9 cellular contexts compared by ENCODE assay signal in the genomic region with DNA sequence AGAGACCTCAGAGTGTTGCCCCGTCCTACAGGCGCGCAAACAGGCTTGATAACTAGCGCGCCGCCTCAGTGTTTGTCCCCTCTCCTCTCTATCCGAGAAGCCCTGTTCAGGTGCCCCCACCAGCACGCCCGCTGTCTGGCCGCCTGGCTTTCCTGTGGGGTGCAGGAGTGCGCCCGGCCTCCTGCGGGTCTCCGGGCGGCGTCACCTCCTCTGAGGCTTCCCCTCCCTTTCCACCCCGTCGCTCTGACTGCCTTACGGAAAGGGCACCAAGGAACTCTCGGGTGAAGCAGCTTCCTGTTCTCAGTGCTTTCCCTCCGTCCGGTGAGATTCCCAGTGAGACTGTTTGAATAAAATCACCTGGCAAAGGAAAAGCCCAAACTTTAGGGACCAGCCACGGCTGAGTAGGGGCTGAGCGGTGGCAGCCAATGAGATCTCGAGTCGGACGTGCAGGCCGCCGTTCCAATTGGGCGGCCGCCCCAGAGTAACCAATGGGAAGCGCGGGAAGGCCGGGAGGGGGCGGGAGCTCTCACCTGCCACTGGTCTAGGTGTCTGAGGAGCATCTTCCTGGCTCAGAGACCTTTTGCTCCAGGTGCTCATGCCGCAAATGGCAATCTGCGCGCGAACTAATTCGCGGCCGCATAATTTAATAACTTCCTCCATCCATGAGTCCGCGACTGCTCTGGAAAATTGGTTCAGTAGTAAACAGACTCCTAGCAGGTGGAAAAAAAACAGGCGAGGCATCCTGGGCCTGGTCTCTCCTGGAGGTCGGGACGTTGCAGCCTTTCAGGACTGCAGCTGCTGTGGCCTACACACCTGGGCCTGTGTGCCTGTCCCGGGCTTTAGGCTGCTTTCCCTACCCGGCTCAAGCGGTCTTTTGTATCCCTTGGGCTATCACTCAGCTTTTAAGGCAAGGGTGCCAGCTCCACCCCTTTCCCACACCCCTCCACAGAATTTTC. TPM values are rescaled to one million over a fixed set of nuclear protein-coding genes. Genes with fewer than 3 reads are reported as not detected.
DNase-seq lines count a peak whose midpoint lies in the region; ATAC-seq and TF ChIP-seq lines count a peak whose summit lies in the region.
"Not testable (repeated sequence)": the region's sequence is repeated elsewhere in the genome, so short reads cannot be mapped to it uniquely, and the experiment has no call there.
"Had no signal": no experiment of that assay in that cellular context is flagged by ENCODE, and none has a peak within 500 bp of the region (broad histone marks: within the 10 kb centered on the region; RNA-seq: fewer than 3 reads in every experiment).

Gene RLN2, minus strand, starts transcription at position 877 of the 956 bp plus-strand sequence. Its CDS starts 136 bp downstream, at position 741.

- H3K4me3 ChIP-seq in MM.1S (ENCODE audit: low read length); thyroid gland (replicated peaks in 1 of 3): not testable (repeated sequence)
- peak within 1 kb of the TSS in 52 of 59 donors; percentile 10 to 60 (median 43) for H3K4me3 ChIP-seq in dorsolateral prefrontal cortex

- H3K9me3 ChIP-seq in MM.1S (replicated peaks; ENCODE audit: insufficient read depth, low read length); thyroid gland: not testable (repeated sequence)

- ATAC-seq in GM18502 (IDR thresholded peaks at IDR 0.05; ENCODE audit: poor library complexity, unreplicated experiment) (peak; percentile 100), GM21447 (IDR thresholded peaks at IDR 0.05; ENCODE audit: unreplicated experiment) (peak; percentile 99), HG03039 (IDR thresholded peaks at IDR 0.05; ENCODE audit: unreplicated experiment) (peak; percentile 99), memory B cell (ENCODE audit: low read depth) (peak; percentile 99)

- peak within 1 kb of the TSS; percentile 50 for H2AFZ ChIP-seq in MM.1S (ENCODE audit: low read length)

- DNase-seq in MM.1S (peak; percentile 24), dorsolateral prefrontal cortex (peak in 2 of 10 donors; percentile 8 to 46), memory B cell (ENCODE audit: low spot score in 2 of 2) (peak; percentile 4 to 18), thyroid gland (peak; percentile 4 to 8)
- peak; percentile 11 for DNase-seq in activated CD4-positive, alpha-beta memory T cell treated with anti-CD3 and anti-CD28 coated beads for 36 hours

- CTCF ChIA-PET in activated CD4-positive, alpha-beta memory T cell treated with anti-CD3 and anti-CD28 coated beads for 36 hours (lab: Charles Lee) = not testable (repeated sequence)

- POLR2A ChIA-PET in activated CD4-positive, alpha-beta memory T cell treated with anti-CD3 and anti-CD28 coated beads for 36 hours (lab: Charles Lee) = not testable (repeated sequence)

- TF ChIP-seq CTCF in MM.1S (IDR thresholded peaks at IDR 0.05; ENCODE audit: low read length); dorsolateral prefrontal cortex (IDR thresholded peaks at IDR 0.05 in 54 of 56, conservative IDR thresholded peaks at IDR 0.05 in 2 of 56; ENCODE audit: low read depth in 1 of 56, partially characterized antibody in 56 of 56); thyroid gland (IDR thresholded peaks at IDR 0.05): not testable (repeated sequence)

- H3K27me3 Mint-ChIP-seq in activated CD4-positive, alpha-beta memory T cell treated with anti-CD3 and anti-CD28 coated beads for 36 hours; memory B cell: not testable (repeated sequence)

- not testable (repeated sequence) for H3K9me3 Mint-ChIP-seq in activated CD4-positive, alpha-beta memory T cell treated with anti-CD3 and anti-CD28 coated beads for 36 hours; memory B cell

- H3F3A ChIP-seq in MM.1S (ENCODE audit: insufficient read depth, low read length) = not testable (repeated sequence)

- H4K20me1 ChIP-seq in MM.1S (ENCODE audit: insufficient read depth, low read length) = not testable (repeated sequence)

- WGBS in thyroid gland, 2 donors = 45 to 58% methylated on average over 7 to 8 of the region's 50 CpGs

- H3K79me2 ChIP-seq in MM.1S (ENCODE audit: low read length) = not testable (repeated sequence)

- not testable (repeated sequence) for H3K4me1 ChIP-seq in MM.1S (ENCODE audit: low read length); thyroid gland

- not testable (repeated sequence) for H3K27ac ChIP-seq in MM.1S (ENCODE audit: low read length); dorsolateral prefrontal cortex; thyroid gland

- intact Hi-C loops in activated CD4-positive, alpha-beta memory T cell treated with anti-CD3 and anti-CD28 coated beads for 36 hours (cut with micrococcal nuclease) = loop anchor here (10.0 kb wide), 2 partner anchors 131 to 281 kb away; partner anchors contain the start of gene PLGRKT
- intact Hi-C loops in dorsolateral prefrontal cortex (cut with DNase I); thyroid gland (cut with DNase I): not testable (repeated sequence)

- H3K36me3 ChIP-seq in MM.1S (replicated peaks; ENCODE audit: insufficient read depth, low read length); thyroid gland: not testable (repeated sequence)

- H3K27me3 ChIP-seq in MM.1S (replicated peaks; ENCODE audit: insufficient read depth, low read length); dorsolateral prefrontal cortex; thyroid gland: not testable (repeated sequence)

- not testable (repeated sequence) for H3K36me3 Mint-ChIP-seq in activated CD4-positive, alpha-beta memory T cell treated with anti-CD3 and anti-CD28 coated beads for 36 hours; memory B cell

- H3K4me3 Mint-ChIP-seq in activated CD4-positive, alpha-beta memory T cell treated with anti-CD3 and anti-CD28 coated beads for 36 hours = peak within 1 kb of the TSS; percentile 60
- peak within 1 kb of the TSS; percentile 72 for H3K4me3 Mint-ChIP-seq in memory B cell

- peaks cover 21% of the 10 kb centered on the region for H3K4me1 Mint-ChIP-seq in activated CD4-positive, alpha-beta memory T cell treated with anti-CD3 and anti-CD28 coated beads for 36 hours (ENCODE audit: low read depth)
- not testable (repeated sequence) for H3K4me1 Mint-ChIP-seq in memory B cell

- H3K4me2 ChIP-seq in MM.1S (ENCODE audit: low read depth, low read length) = peak within 1 kb of the TSS; percentile 21; the same call in 1 of the 2 replicates

- not testable (repeated sequence) for H3K27ac Mint-ChIP-seq in activated CD4-positive, alpha-beta memory T cell treated with anti-CD3 and anti-CD28 coated beads for 36 hours
- peak within 1 kb of the TSS; percentile 11 for H3K27ac Mint-ChIP-seq in memory B cell

- not testable (repeated sequence) for H3K9ac ChIP-seq in MM.1S (ENCODE audit: low read length)

- not testable (repeated sequence) for TF ChIP-seq POLR2A in thyroid gland (IDR thresholded peaks at IDR 0.05)

- not testable (repeated sequence) for H3K9me2 ChIP-seq in MM.1S (replicated peaks; ENCODE audit: insufficient read depth, low read length)

RNA-seq across cellular contexts. Expression of gene RLN2, which starts in this region (rescaled TPM):
- 1 to 10 TPM; 4.6 to 5.0 TPM for total RNA-seq in activated CD4-positive, alpha-beta memory T cell treated with anti-CD3 and anti-CD28 coated beads for 36 hours
- total RNA-seq in dorsolateral prefrontal cortex (1 to 10 TPM in 3 of 120 experiments, under 1 TPM in 16, not detected in 101; 0.41 to 1.5 (median 0.72) TPM), thyroid gland (not detected)
- total RNA-seq: vagina had no signal

Comparison
In these comparisons a context has a peak if more than half of its experiments do, and no peak if none do; other contexts are left out.
1. Peak in DNase-seq in thyroid gland; RNA of the gene not detected or under 1 TPM.